1 cellular context compared by ENCODE assay signal in the genomic region with DNA sequence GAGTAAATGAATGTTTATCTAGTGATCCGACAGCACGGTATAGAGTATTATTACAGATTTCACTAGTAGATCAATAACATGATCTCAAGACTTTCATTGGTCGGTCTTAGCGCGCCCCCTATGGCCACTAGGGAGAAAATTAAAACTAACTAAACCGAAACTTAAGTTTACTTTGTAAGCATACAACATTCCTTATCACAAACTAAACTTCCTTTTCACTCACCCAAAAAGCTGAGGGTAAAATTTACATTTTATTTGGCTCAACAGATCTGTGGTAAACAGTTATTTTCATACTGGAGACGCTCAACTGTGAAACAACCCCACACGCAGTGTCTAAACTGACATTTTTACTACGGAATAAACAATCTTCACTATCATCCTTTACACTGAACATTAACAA.
TF ChIP-seq lines count a peak whose summit lies in the region.

No MANE protein-coding gene starts in this region.

TF ChIP-seq in H1, 55 proteins besides CTCF, POLR2A, EP300 and RAD21:
- TF ChIP-seq, protein P1, sequence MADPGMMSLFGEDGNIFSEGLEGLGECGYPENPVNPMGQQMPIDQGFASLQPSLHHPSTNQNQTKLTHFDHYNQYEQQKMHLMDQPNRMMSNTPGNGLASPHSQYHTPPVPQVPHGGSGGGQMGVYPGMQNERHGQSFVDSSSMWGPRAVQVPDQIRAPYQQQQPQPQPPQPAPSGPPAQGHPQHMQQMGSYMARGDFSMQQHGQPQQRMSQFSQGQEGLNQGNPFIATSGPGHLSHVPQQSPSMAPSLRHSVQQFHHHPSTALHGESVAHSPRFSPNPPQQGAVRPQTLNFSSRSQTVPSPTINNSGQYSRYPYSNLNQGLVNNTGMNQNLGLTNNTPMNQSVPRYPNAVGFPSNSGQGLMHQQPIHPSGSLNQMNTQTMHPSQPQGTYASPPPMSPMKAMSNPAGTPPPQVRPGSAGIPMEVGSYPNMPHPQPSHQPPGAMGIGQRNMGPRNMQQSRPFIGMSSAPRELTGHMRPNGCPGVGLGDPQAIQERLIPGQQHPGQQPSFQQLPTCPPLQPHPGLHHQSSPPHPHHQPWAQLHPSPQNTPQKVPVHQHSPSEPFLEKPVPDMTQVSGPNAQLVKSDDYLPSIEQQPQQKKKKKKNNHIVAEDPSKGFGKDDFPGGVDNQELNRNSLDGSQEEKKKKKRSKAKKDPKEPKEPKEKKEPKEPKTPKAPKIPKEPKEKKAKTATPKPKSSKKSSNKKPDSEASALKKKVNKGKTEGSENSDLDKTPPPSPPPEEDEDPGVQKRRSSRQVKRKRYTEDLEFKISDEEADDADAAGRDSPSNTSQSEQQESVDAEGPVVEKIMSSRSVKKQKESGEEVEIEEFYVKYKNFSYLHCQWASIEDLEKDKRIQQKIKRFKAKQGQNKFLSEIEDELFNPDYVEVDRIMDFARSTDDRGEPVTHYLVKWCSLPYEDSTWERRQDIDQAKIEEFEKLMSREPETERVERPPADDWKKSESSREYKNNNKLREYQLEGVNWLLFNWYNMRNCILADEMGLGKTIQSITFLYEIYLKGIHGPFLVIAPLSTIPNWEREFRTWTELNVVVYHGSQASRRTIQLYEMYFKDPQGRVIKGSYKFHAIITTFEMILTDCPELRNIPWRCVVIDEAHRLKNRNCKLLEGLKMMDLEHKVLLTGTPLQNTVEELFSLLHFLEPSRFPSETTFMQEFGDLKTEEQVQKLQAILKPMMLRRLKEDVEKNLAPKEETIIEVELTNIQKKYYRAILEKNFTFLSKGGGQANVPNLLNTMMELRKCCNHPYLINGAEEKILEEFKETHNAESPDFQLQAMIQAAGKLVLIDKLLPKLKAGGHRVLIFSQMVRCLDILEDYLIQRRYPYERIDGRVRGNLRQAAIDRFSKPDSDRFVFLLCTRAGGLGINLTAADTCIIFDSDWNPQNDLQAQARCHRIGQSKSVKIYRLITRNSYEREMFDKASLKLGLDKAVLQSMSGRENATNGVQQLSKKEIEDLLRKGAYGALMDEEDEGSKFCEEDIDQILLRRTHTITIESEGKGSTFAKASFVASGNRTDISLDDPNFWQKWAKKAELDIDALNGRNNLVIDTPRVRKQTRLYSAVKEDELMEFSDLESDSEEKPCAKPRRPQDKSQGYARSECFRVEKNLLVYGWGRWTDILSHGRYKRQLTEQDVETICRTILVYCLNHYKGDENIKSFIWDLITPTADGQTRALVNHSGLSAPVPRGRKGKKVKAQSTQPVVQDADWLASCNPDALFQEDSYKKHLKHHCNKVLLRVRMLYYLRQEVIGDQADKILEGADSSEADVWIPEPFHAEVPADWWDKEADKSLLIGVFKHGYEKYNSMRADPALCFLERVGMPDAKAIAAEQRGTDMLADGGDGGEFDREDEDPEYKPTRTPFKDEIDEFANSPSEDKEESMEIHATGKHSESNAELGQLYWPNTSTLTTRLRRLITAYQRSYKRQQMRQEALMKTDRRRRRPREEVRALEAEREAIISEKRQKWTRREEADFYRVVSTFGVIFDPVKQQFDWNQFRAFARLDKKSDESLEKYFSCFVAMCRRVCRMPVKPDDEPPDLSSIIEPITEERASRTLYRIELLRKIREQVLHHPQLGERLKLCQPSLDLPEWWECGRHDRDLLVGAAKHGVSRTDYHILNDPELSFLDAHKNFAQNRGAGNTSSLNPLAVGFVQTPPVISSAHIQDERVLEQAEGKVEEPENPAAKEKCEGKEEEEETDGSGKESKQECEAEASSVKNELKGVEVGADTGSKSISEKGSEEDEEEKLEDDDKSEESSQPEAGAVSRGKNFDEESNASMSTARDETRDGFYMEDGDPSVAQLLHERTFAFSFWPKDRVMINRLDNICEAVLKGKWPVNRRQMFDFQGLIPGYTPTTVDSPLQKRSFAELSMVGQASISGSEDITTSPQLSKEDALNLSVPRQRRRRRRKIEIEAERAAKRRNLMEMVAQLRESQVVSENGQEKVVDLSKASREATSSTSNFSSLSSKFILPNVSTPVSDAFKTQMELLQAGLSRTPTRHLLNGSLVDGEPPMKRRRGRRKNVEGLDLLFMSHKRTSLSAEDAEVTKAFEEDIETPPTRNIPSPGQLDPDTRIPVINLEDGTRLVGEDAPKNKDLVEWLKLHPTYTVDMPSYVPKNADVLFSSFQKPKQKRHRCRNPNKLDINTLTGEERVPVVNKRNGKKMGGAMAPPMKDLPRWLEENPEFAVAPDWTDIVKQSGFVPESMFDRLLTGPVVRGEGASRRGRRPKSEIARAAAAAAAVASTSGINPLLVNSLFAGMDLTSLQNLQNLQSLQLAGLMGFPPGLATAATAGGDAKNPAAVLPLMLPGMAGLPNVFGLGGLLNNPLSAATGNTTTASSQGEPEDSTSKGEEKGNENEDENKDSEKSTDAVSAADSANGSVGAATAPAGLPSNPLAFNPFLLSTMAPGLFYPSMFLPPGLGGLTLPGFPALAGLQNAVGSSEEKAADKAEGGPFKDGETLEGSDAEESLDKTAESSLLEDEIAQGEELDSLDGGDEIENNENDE (IDR thresholded peaks at IDR 0.05; ENCODE audit: insufficient replicate concordance, low read length), result peak; percentile 26
- TF ChIP-seq KDM5A (IDR thresholded peaks at IDR 0.05; ENCODE audit: low read length), result peak; percentile 64; the same call in 1 of the 2 replicates
- no peak for TF ChIP-seq RNF2 (IDR thresholded peaks at IDR 0.05; ENCODE audit: borderline replicate concordance, low read depth, low read length, missing control alignments, poor library complexity, severe bottlenecking)
- TF ChIP-seq ZNF274 (IDR thresholded peaks at IDR 0.05; ENCODE audit: borderline replicate concordance, extremely low read depth, low read length), result no peak
- TF ChIP-seq SRF (IDR thresholded peaks at IDR 0.05; ENCODE audit: low read depth, low read length), result no peak
- TF ChIP-seq KDM4A (IDR thresholded peaks at IDR 0.05; ENCODE audit: low read depth, low read length, severe bottlenecking), result no peak
- TF ChIP-seq BRCA1 (IDR thresholded peaks at IDR 0.05; ENCODE audit: low read depth, low read length), result no peak
